In the genomic region with DNA sequence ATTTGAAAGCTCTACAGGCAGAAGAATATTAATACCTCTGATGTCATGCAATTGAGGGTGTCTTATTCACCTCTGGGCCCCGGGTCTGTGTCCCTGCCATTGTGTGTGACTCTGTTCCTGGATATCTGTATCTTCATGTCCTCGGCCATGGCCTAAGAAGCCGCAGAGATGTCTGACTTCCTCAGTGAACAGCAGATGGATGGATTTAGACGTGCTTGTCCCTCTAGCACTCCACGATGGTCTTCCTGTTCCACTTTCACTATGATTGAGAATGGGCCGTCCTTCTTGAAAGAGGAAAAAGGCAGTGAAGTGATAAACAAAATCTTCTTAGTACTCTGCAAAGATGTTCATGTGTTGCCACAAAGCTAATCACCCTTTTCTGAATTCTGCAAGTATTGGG, we compare ENCODE assay signal across 8 cellular contexts.
A peak's percentile ranks its signal among the peaks of the same experiment; 100 is the strongest.
DNase-seq lines count a peak whose midpoint lies in the region; ATAC-seq and TF ChIP-seq lines count a peak whose summit lies in the region.

No MANE protein-coding gene starts in this region.

- H3K4me3 ChIP-seq in OCI-LY7 (ENCODE audit: low read depth, low read length, poor library complexity, severe bottlenecking) (no peak overlapping the region), smooth muscle cell (no peak overlapping the region)

- H3K4me2 ChIP-seq in OCI-LY7 (ENCODE audit: low read length) (peak overlapping the region; percentile 34), smooth muscle cell (no peak overlapping the region)

- peaks cover 25% of the 10 kb centered on the region for H3K4me1 ChIP-seq in OCI-LY7 (ENCODE audit: insufficient read depth, low read length, poor library complexity, severe bottlenecking)
- peaks cover 20% of the 10 kb centered on the region for H3K4me1 ChIP-seq in smooth muscle cell (ENCODE audit: low read depth)

- ATAC-seq in GM18870 (IDR thresholded peaks at IDR 0.05; ENCODE audit: unreplicated experiment) (peak; percentile 68), HG02623 (IDR thresholded peaks at IDR 0.05; ENCODE audit: unreplicated experiment) (peak; percentile 53)

- H2AFZ ChIP-seq in OCI-LY7 (ENCODE audit: low read length) (no peak overlapping the region), smooth muscle cell (ENCODE audit: low read depth) (no peak overlapping the region)

- H3K36me3 ChIP-seq in OCI-LY7 (ENCODE audit: insufficient read depth, low read length) (no peaks in the 10 kb centered on the region), smooth muscle cell (ENCODE audit: low read depth) (no peaks in the 10 kb centered on the region)

- CTCF ChIA-PET in OCI-LY7 (lab: Charles Lee; ENCODE audit: unreplicated experiment), result no interaction called here

- H3K27ac ChIP-seq in OCI-LY7 (ENCODE audit: low read depth, low read length, poor library complexity, severe bottlenecking), result no peak overlapping the region
- no peak overlapping the region for H3K27ac ChIP-seq in smooth muscle cell (ENCODE audit: low read depth)

- peak; percentile 52 for DNase-seq in OCI-LY7 (ENCODE audit: low spot score)
- peak; percentile 40 for DNase-seq in midbrain (lab: John Stamatoyannopoulos, UW)
- no peak for DNase-seq in Kasumi-1 (lab: John Stamatoyannopoulos, UW)
- no peak for DNase-seq in cerebellar cortex (ENCODE audit: low spot score)
- DNase-seq in smooth muscle cell (lab: John Stamatoyannopoulos, UW; ENCODE audit: unreplicated experiment), result no peak
- no peak for DNase-seq in activated CD4-positive, CD25-positive, alpha-beta regulatory T cell (lab: John Stamatoyannopoulos, UW)

- H3K79me2 ChIP-seq in OCI-LY7 (ENCODE audit: insufficient read depth, low read depth, low read length) (no peaks in the 10 kb centered on the region), smooth muscle cell (ENCODE audit: low read depth) (no peaks in the 10 kb centered on the region)

- no peak overlapping the region for H3K9ac ChIP-seq in smooth muscle cell (ENCODE audit: low read depth)

- TF ChIP-seq CTCF in OCI-LY7 (conservative IDR thresholded peaks at IDR 0.05; ENCODE audit: low read length) (no peak), smooth muscle cell (IDR thresholded peaks at IDR 0.05; ENCODE audit: borderline replicate concordance, insufficient read depth, poor library complexity, severe bottlenecking) (no peak)

- H3K27me3 ChIP-seq in smooth muscle cell (ENCODE audit: low read depth), result no peaks in the 10 kb centered on the region

- H3F3A ChIP-seq in smooth muscle cell (ENCODE audit: low read depth), result no peaks in the 10 kb centered on the region

- 88% methylated on average over 6 of the region's 6 CpGs for WGBS in smooth muscle cell (ENCODE audit: low lambda C conversion rate)

- no peaks in the 10 kb centered on the region for H3K9me3 ChIP-seq in OCI-LY7 (ENCODE audit: low read length)
- no peaks in the 10 kb centered on the region for H3K9me3 ChIP-seq in smooth muscle cell (replicated peaks; ENCODE audit: low read depth)

- intact Hi-C loops in OCI-LY7 (cut with micrococcal nuclease; ENCODE audit: unreplicated experiment), result no loop called here

- H4K20me1 ChIP-seq in OCI-LY7 (ENCODE audit: insufficient read depth, low read length), result no peaks in the 10 kb centered on the region
- H4K20me1 ChIP-seq in smooth muscle cell (ENCODE audit: low read depth), result peaks cover 13% of the 10 kb centered on the region

- BruUV-seq in OCI-LY7 (replicated peaks; lab: Mats Ljungman, UMichigan), result no TSS peak

- POLR2A ChIA-PET in OCI-LY7 (lab: Charles Lee), result interaction anchor here (0.6 to 0.8 kb wide), 2 partner anchors 11 to 1026 kb away, joined by 3 to 4 read pairs; no protein-coding TSS in a partner anchor

- no peaks in the 10 kb centered on the region for H3K9me2 ChIP-seq in OCI-LY7 (ENCODE audit: insufficient read depth, low read length)

Comparison
In these comparisons a context has a peak if more than half of its experiments do, and no peak if none do; other contexts are left out.
1. DNase-seq: peak in OCI-LY7 (single experiment) and midbrain (single experiment); none in Kasumi-1 (0 of 2), cerebellar cortex (single experiment), smooth muscle cell (single experiment) and activated CD4-positive, CD25-positive, alpha-beta regulatory T cell (0 of 4).